8 cellular contexts compared by ENCODE assay signal in genomic region chr21:45478115-45478801, GRCh38.
A peak's percentile ranks its signal among the peaks of the same experiment; 100 is the strongest.
DNase-seq lines count a peak whose midpoint lies in the region; ATAC-seq and TF ChIP-seq lines count a peak whose summit lies in the region.

No MANE protein-coding gene starts in this region.

- H3K27me3 ChIP-seq in A673 (replicated peaks; ENCODE audit: insufficient read depth, low read depth, low read length, poor library complexity): no peaks in the 10 kb centered on the region
- H3K27me3 ChIP-seq in HAP-1 (ENCODE audit: low read depth): no peaks in the 10 kb centered on the region
- no peaks in the 10 kb centered on the region for H3K27me3 ChIP-seq in NT2/D1 (ENCODE audit: insufficient read depth, insufficient read length)
- H3K27me3 ChIP-seq in esophagus muscularis mucosa: no peaks in the 10 kb centered on the region

- H3K4me3 ChIP-seq in A673 (ENCODE audit: low read depth, low read length, poor library complexity, severe bottlenecking) (no peak overlapping the region), HAP-1 (no peak overlapping the region), NT2/D1 (ENCODE audit: insufficient read length, low read depth) (no peak overlapping the region), esophagus muscularis mucosa (peak overlapping the region; percentile 4 to 36 (median 9))

- TF ChIP-seq CTCF in A673 (conservative IDR thresholded peaks at IDR 0.05; ENCODE audit: low read depth, low read length) (peak; percentile 92), esophagus muscularis mucosa (IDR thresholded peaks at IDR 0.05) (peak; percentile 61 to 87 (median 69))

- TF ChIP-seq POLR2A in esophagus muscularis mucosa (IDR thresholded peaks at IDR 0.05; ENCODE audit: low read depth): no peak

- peak overlapping the region; percentile 47 for H3K9ac ChIP-seq in NT2/D1 (ENCODE audit: insufficient read length, low read depth)

- DNase-seq in A673 (ENCODE audit: low spot score) (peak; percentile 82), HAP-1 (ENCODE audit: low spot score in 2 of 2) (peak; percentile 51 to 80), NT2/D1 (ENCODE audit: low read depth, low spot score) (peak; percentile 59), activated T-cell treated with anti-CD3 and anti-CD28 coated beads for 48 hours (ENCODE audit: low read depth) (peak; percentile 74), esophagus muscularis mucosa (ENCODE audit: extremely low spot score) (no peak), naive B cell (peak; percentile 68)
- peak; percentile 46 to 65 for DNase-seq in stimulated activated CD8-positive, alpha-beta memory T cell treated with anti-CD3 and anti-CD28 coated beads, Interleukin-7, amount 100 ng/mL, for 48 hours (ENCODE audit: extremely low read depth in 1 of 2, low read depth in 1 of 2)

- in situ Hi-C loops in HAP-1 (cut with MboI; ENCODE audit: low sequenced_read_pairs): no loop called here

- H3K9me3 ChIP-seq in A673 (ENCODE audit: low read depth, low read length, poor library complexity, severe bottlenecking): no peaks in the 10 kb centered on the region
- H3K9me3 ChIP-seq in HAP-1: no peaks in the 10 kb centered on the region
- peaks cover 5% of the 10 kb centered on the region; the same call in 1 of the 2 replicates for H3K9me3 ChIP-seq in NT2/D1 (ENCODE audit: insufficient read depth, low read length)
- H3K9me3 ChIP-seq in esophagus muscularis mucosa: no peaks in the 10 kb centered on the region

- TF ChIP-seq EP300 in esophagus muscularis mucosa (IDR thresholded peaks at IDR 0.05): no peak

- no peaks in the 10 kb centered on the region for H3K36me3 ChIP-seq in A673 (ENCODE audit: insufficient read depth, low read length, poor library complexity, severe bottlenecking)
- peaks cover 7% of the 10 kb centered on the region for H3K36me3 ChIP-seq in HAP-1 (replicated peaks)
- H3K36me3 ChIP-seq in NT2/D1 (ENCODE audit: insufficient read depth, insufficient read length, low read length): peaks cover 100% of the 10 kb centered on the region
- H3K36me3 ChIP-seq in esophagus muscularis mucosa: peaks cover 0 to 82% (median 70%) of the 10 kb centered on the region in 4 donors

- CTCF ChIA-PET in A673 (lab: Charles Lee): interaction anchor here (0.6 kb wide), 1 partner anchor 856 kb away, joined by 5 read pairs; no protein-coding TSS in a partner anchor

- H3K27ac ChIP-seq in A673 (ENCODE audit: low read depth, low read length, poor library complexity, severe bottlenecking): no peak overlapping the region
- H3K27ac ChIP-seq in esophagus muscularis mucosa (replicated peaks in 1 of 4): peak overlapping the region; percentile 14 to 56 (median 32)

- H3K4me1 ChIP-seq in A673 (ENCODE audit: insufficient read depth, low read length, poor library complexity, severe bottlenecking): peaks cover 3% of the 10 kb centered on the region
- H3K4me1 ChIP-seq in HAP-1: no peaks in the 10 kb centered on the region
- H3K4me1 ChIP-seq in NT2/D1 (ENCODE audit: insufficient read depth, insufficient read length): peaks cover 12% of the 10 kb centered on the region
- peaks cover 12 to 15% (median 12%) of the 10 kb centered on the region in 4 donors for H3K4me1 ChIP-seq in esophagus muscularis mucosa

- H3K4me3 Mint-ChIP-seq in naive B cell: peak overlapping the region; percentile 71 to 95 (median 88)

- BruUV-seq in A673 (replicated peaks; lab: Mats Ljungman, UMichigan): no TSS peak

- intact Hi-C loops in A673 (cut with micrococcal nuclease; ENCODE audit: unreplicated experiment): no loop called here
- intact Hi-C loops in esophagus muscularis mucosa (cut with DNase I): no loop called here

- H3K36me3 Mint-ChIP-seq in naive B cell: no peaks in the 10 kb centered on the region

- H3K27ac Mint-ChIP-seq in naive B cell: peak overlapping the region; percentile 58 to 96 (median 87)

- POLR2A ChIA-PET in A673 (lab: Charles Lee; ENCODE audit: low non-redundant PET): no interaction called here

- WGBS in esophagus muscularis mucosa: 50% methylated on average over 25 of the region's 32 CpGs

- H3K27me3 Mint-ChIP-seq in naive B cell: peaks cover 5 to 8% (median 7%) of the 10 kb centered on the region in 3 donors

- H3K9me3 Mint-ChIP-seq in naive B cell: peaks cover 0 to 5% (median 0%) of the 10 kb centered on the region in 7 donors

- peaks cover 28 to 37% (median 28%) of the 10 kb centered on the region in 3 donors for H3K4me1 Mint-ChIP-seq in naive B cell

- peak; percentile 73 for ATAC-seq in naive B cell (ENCODE audit: low read depth in 2 of 2)
- no peak for ATAC-seq in GM21723 (IDR thresholded peaks at IDR 0.05; ENCODE audit: unreplicated experiment)

Comparison
In these comparisons a context has a peak if more than half of its experiments do, and no peak if none do; other contexts are left out.
1. H3K4me3 ChIP-seq: peak in esophagus muscularis mucosa (4 of 4); none in A673 (single experiment), HAP-1 (single experiment) and NT2/D1 (single experiment).